Comparison of ENCODE assay signal across 1 cellular context in genomic region chr2:17475285-17475684, GRCh38.
TF ChIP-seq lines count a peak whose summit lies in the region.

No MANE protein-coding gene starts in this region.

TF ChIP-seq in H1, 55 proteins besides CTCF, POLR2A, EP300 and RAD21 (continued from another document):
- TF ChIP-seq SRF (IDR thresholded peaks at IDR 0.05; ENCODE audit: low read depth, low read length) (no peak), FOSL1 (IDR thresholded peaks at IDR 0.05; ENCODE audit: insufficient read depth, low read depth, low read length) (no peak), TCF12 (IDR thresholded peaks at IDR 0.05; ENCODE audit: low read depth, low read length) (no peak), JUN (IDR thresholded peaks at IDR 0.05; ENCODE audit: low read depth, low read length) (no peak), ZNF274 (IDR thresholded peaks at IDR 0.05; ENCODE audit: borderline replicate concordance, extremely low read depth, low read length) (no peak), EGR1 (IDR thresholded peaks at IDR 0.05; ENCODE audit: borderline replicate concordance, low read depth, low read length) (no peak), SP4 (IDR thresholded peaks at IDR 0.05; ENCODE audit: low read length) (no peak), EZH2 (IDR thresholded peaks at IDR 0.05; ENCODE audit: low read depth, low read length, severe bottlenecking) (no peak), GTF2F1 (IDR thresholded peaks at IDR 0.05; ENCODE audit: borderline replicate concordance, low read depth, low read length) (no peak), KDM5A (IDR thresholded peaks at IDR 0.05; ENCODE audit: low read length) (no peak), CEBPB (IDR thresholded peaks at IDR 0.05; ENCODE audit: low read depth, low read length) (no peak)
